1 cellular context compared by ENCODE assay signal in genomic region chr19:45069056-45069455, GRCh38.
TF ChIP-seq lines count a peak whose summit lies in the region.

No MANE protein-coding gene starts in this region.

TF ChIP-seq in HCT116, 20 proteins besides CTCF, POLR2A, EP300 and RAD21 (continued from another document):
- TF ChIP-seq REST (IDR thresholded peaks at IDR 0.05; ENCODE audit: low read depth) (no peak), EZH2 (IDR thresholded peaks at IDR 0.05) (no peak), ZBTB33 (IDR thresholded peaks at IDR 0.05; ENCODE audit: extremely low read depth, insufficient replicate concordance, low read length) (no peak), MAX (IDR thresholded peaks at IDR 0.05) (no peak), YY1 (IDR thresholded peaks at IDR 0.05; ENCODE audit: extremely low read depth, insufficient replicate concordance, low read depth, low read length) (no peak), EGR1 (IDR thresholded peaks at IDR 0.05; ENCODE audit: low read depth) (no peak), SIN3A (IDR thresholded peaks at IDR 0.05; ENCODE audit: low read depth) (no peak), ATF3 (IDR thresholded peaks at IDR 0.05) (no peak), CBX3 (IDR thresholded peaks at IDR 0.05; ENCODE audit: low read depth) (no peak), TCF7L2 (IDR thresholded peaks at IDR 0.05; ENCODE audit: borderline replicate concordance, extremely low read depth, insufficient read depth, insufficient read length) (no peak)
TF ChIP-seq in HCT116: peak in this region for 0.
